ENCODE assay signal across 1 cellular context in the genomic region with DNA sequence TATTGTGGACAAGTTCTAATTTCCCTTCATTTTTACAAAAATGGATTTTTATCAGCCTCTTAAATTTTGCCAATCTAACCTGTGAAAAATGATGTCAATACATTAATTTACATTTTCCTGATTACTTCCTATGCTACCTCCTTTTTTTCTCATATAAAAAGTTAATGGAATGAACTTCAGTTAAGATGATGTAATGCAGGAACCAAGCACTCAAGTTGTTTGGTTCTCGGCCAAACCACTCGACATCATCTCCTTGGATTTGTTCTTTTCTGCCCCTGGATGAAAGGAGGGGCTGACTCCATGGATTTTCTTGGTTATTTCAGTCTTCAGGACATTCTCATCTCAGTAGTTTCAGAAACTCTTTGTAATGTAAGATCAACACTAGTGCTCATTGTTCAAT.
TF ChIP-seq lines count a peak whose summit lies in the region.

No MANE protein-coding gene starts in this region.

TF ChIP-seq in GM23338, 12 proteins besides CTCF, POLR2A, EP300 and RAD21:
- no peak for TF ChIP-seq ZNF462 (CRISPR knock-in tag; IDR thresholded peaks at IDR 0.05)
- no peak for TF ChIP-seq ETS1 (IDR thresholded peaks at IDR 0.05)
- TF ChIP-seq NANOG (IDR thresholded peaks at IDR 0.05; ENCODE audit: borderline replicate concordance) = no peak
- TF ChIP-seq CREB1 (CRISPR knock-in tag; IDR thresholded peaks at IDR 0.05; ENCODE audit: low read depth) = no peak
- no peak for TF ChIP-seq REST (IDR thresholded peaks at IDR 0.05; ENCODE audit: unreplicated experiment)
- TF ChIP-seq EZH2 (IDR thresholded peaks at IDR 0.05; ENCODE audit: low read depth, unreplicated experiment) = no peak
- TF ChIP-seq JUNB (IDR thresholded peaks at IDR 0.05; ENCODE audit: unreplicated experiment) = no peak
- no peak for TF ChIP-seq ZNF331 (CRISPR knock-in tag; IDR thresholded peaks at IDR 0.05; ENCODE audit: low read depth)
- TF ChIP-seq POLR2AphosphoS5 (IDR thresholded peaks at IDR 0.05; ENCODE audit: low read depth) = no peak
- TF ChIP-seq EZH2phosphoT487 (IDR thresholded peaks at IDR 0.05; ENCODE audit: unreplicated experiment) = no peak
- TF ChIP-seq ZNF114 (CRISPR knock-in tag; IDR thresholded peaks at IDR 0.05) = no peak
- TF ChIP-seq STAT1 (IDR thresholded peaks at IDR 0.05; ENCODE audit: unreplicated experiment) = no peak
